1 cellular context compared by ENCODE assay signal in the genomic region with DNA sequence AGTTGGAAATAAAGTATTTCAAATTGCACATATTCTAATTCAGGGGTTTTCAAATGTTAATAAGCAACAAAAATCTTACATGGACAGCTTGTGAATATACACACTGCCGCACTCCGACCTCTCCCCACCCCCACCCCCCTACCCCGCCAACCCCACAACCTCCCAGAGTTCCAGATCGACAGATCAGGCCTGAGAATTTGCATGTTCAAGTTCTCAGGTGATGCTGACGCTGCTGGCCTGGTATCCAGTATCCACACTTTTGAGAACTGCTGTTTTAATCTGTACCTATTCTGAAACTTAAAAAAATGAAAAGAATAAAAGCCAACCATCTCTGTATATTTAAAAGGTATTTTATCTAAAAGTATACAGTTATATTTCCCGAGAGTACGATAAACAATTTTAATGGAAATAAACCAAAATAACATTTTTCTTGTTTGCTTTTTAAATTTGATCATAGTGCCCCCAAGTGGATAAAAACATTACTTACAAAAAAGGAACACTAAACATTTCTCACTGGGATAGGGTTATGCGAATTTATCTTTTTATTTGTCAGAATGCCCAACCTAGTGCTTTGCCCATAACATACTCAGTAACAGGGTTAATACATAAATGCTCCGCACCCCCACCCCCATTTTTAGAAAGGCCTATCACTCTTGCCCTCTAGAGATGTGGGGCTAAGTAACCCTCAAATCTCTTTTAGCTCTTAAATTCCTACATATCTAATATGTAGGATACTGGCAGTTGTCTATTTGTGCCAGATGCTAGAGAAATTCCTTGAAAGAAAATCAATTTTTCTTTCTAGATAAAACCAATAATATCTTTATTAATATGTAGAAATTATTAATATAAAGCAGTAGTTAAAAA.
TF ChIP-seq lines count a peak whose summit lies in the region.

No MANE protein-coding gene starts in this region.

TF ChIP-seq in GM23338, 12 proteins besides CTCF, POLR2A, EP300 and RAD21 (continued from another document):
- TF ChIP-seq, protein P1, sequence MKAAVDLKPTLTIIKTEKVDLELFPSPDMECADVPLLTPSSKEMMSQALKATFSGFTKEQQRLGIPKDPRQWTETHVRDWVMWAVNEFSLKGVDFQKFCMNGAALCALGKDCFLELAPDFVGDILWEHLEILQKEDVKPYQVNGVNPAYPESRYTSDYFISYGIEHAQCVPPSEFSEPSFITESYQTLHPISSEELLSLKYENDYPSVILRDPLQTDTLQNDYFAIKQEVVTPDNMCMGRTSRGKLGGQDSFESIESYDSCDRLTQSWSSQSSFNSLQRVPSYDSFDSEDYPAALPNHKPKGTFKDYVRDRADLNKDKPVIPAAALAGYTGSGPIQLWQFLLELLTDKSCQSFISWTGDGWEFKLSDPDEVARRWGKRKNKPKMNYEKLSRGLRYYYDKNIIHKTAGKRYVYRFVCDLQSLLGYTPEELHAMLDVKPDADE (IDR thresholded peaks at IDR 0.05) = no peak
- TF ChIP-seq ZNF331 (CRISPR knock-in tag; IDR thresholded peaks at IDR 0.05; ENCODE audit: low read depth) (no peak), CREB1 (CRISPR knock-in tag; IDR thresholded peaks at IDR 0.05; ENCODE audit: low read depth) (no peak), NANOG (IDR thresholded peaks at IDR 0.05; ENCODE audit: borderline replicate concordance) (no peak), STAT1 (IDR thresholded peaks at IDR 0.05; ENCODE audit: unreplicated experiment) (no peak), POLR2AphosphoS5 (IDR thresholded peaks at IDR 0.05; ENCODE audit: low read depth) (no peak)
- TF ChIP-seq, protein P2, sequence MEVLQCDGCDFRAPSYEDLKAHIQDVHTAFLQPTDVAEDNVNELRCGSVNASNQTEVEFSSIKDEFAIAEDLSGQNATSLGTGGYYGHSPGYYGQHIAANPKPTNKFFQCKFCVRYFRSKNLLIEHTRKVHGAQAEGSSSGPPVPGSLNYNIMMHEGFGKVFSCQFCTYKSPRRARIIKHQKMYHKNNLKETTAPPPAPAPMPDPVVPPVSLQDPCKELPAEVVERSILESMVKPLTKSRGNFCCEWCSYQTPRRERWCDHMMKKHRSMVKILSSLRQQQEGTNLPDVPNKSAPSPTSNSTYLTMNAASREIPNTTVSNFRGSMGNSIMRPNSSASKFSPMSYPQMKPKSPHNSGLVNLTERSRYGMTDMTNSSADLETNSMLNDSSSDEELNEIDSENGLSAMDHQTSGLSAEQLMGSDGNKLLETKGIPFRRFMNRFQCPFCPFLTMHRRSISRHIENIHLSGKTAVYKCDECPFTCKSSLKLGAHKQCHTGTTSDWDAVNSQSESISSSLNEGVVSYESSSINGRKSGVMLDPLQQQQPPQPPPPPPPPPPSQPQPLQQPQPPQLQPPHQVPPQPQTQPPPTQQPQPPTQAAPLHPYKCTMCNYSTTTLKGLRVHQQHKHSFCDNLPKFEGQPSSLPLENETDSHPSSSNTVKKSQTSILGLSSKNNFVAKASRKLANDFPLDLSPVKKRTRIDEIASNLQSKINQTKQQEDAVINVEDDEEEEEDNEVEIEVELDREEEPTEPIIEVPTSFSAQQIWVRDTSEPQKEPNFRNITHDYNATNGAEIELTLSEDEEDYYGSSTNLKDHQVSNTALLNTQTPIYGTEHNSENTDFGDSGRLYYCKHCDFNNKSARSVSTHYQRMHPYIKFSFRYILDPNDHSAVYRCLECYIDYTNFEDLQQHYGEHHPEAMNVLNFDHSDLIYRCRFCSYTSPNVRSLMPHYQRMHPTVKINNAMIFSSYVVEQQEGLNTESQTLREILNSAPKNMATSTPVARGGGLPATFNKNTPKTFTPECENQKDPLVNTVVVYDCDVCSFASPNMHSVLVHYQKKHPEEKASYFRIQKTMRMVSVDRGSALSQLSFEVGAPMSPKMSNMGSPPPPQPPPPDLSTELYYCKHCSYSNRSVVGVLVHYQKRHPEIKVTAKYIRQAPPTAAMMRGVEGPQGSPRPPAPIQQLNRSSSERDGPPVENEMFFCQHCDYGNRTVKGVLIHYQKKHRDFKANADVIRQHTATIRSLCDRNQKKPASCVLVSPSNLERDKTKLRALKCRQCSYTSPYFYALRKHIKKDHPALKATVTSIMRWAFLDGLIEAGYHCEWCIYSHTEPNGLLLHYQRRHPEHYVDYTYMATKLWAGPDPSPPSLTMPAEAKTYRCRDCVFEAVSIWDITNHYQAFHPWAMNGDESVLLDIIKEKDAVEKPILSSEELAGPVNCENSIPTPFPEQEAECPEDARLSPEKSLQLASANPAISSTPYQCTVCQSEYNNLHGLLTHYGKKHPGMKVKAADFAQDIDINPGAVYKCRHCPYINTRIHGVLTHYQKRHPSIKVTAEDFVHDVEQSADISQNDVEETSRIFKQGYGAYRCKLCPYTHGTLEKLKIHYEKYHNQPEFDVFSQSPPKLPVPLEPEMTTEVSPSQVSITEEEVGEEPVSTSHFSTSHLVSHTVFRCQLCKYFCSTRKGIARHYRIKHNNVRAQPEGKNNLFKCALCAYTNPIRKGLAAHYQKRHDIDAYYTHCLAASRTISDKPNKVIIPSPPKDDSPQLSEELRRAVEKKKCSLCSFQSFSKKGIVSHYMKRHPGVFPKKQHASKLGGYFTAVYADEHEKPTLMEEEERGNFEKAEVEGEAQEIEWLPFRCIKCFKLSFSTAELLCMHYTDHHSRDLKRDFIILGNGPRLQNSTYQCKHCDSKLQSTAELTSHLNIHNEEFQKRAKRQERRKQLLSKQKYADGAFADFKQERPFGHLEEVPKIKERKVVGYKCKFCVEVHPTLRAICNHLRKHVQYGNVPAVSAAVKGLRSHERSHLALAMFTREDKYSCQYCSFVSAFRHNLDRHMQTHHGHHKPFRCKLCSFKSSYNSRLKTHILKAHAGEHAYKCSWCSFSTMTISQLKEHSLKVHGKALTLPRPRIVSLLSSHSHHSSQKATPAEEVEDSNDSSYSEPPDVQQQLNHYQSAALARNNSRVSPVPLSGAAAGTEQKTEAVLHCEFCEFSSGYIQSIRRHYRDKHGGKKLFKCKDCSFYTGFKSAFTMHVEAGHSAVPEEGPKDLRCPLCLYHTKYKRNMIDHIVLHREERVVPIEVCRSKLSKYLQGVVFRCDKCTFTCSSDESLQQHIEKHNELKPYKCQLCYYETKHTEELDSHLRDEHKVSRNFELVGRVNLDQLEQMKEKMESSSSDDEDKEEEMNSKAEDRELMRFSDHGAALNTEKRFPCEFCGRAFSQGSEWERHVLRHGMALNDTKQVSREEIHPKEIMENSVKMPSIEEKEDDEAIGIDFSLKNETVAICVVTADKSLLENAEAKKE (CRISPR knock-in tag; IDR thresholded peaks at IDR 0.05) = no peak
